ENCODE assay signal across 27 cellular contexts in genomic region chr22:19866665-19867009, GRCh38.
"Had no signal": no experiment of that assay in that cellular context is flagged by ENCODE, and none has a peak within 500 bp of the region (broad histone marks: within the 10 kb centered on the region; RNA-seq: fewer than 3 reads in every experiment).

No MANE protein-coding gene starts in this region.

- H3K4me3 ChIP-seq: ascending aorta, cardiac muscle cell had no signal

- H3K9me3 ChIP-seq: ascending aorta had no signal

- DNase-seq: activated CD4-positive, alpha-beta memory T cell treated with anti-CD3 and anti-CD28 coated beads, Interleukin-2, amount 10 ng/mL, durations not matched to agents 7 days and 5 days; activated CD4-positive, alpha-beta T cell treated with anti-CD3 and anti-CD28 coated beads for 1 hour; activated CD4-positive, alpha-beta T cell treated with anti-CD3 and anti-CD28 coated beads for 36 hours; activated CD4-positive, alpha-beta T cell treated with anti-CD3 and anti-CD28 coated beads for 48 hours; activated CD4-positive, alpha-beta T cell treated with anti-CD3 and anti-CD28 coated beads, Interleukin-2, amount 10 ng/mL, durations not matched to agents 7 days and 5 days; activated CD4-positive, alpha-beta T cell treated with anti-CD3 and anti-CD28 coated beads, Interleukin-2, amount 50 U/mL, for 48 hours; activated CD4-positive, CD25-positive, alpha-beta regulatory T cell; activated CD8-positive, alpha-beta memory T cell treated with anti-CD3 and anti-CD28 coated beads for 24 hours; activated CD8-positive, alpha-beta memory T cell treated with anti-CD3 and anti-CD28 coated beads, Interleukin-2, amount 10 ng/mL, durations not matched to agents 7 days and 5 days; activated CD8-positive, alpha-beta memory T cell treated with anti-CD3 and anti-CD28 coated beads, Interleukin-2, amount 50 U/mL, for 48 hours; activated CD8-positive, alpha-beta T cell treated with anti-CD3 and anti-CD28 coated beads, Interleukin-2, amount 10 ng/mL, durations not matched to agents 7 days and 5 days; activated effector memory CD4-positive, alpha-beta T cell treated with Interleukin-2 at 50 U/mL for 16 hours; activated gamma-delta T cell; activated naive CD4-positive, alpha-beta T cell treated with anti-CD3 and anti-CD28 coated beads, Interleukin-2, amount 10 ng/mL, durations not matched to agents 7 days and 5 days; activated naive CD4-positive, alpha-beta T cell treated with Interleukin-2 at 50 U/mL for 16 hours; activated naive CD8-positive, alpha-beta T cell treated with anti-CD3 and anti-CD28 coated beads, Interleukin-2, amount 10 ng/mL, durations not matched to agents 7 days and 5 days; activated naive CD8-positive, alpha-beta T cell treated with anti-CD3 and anti-CD28 coated beads, Interleukin-2, amount 50 U/mL, for 24 hours; activated T-cell treated with anti-CD3 and anti-CD28 coated beads, Interleukin-2, amount 50 U/mL, for 24 hours; activated T-cell treated with anti-CD3 and anti-CD28 coated beads, Interleukin-2, amount 50 U/mL, for 48 hours; amygdala; anterior cingulate cortex; caudate nucleus; cerebellar nuclear complex; WERI-Rb-1 had no signal

- H3K36me3 ChIP-seq: ascending aorta, cardiac muscle cell, WERI-Rb-1 had no signal

- H3K27me3 ChIP-seq: ascending aorta, cardiac muscle cell had no signal

- FAIRE-seq: bronchial epithelial cell had no signal

- H3K4me1 ChIP-seq: ascending aorta had no signal
